Comparison of ENCODE assay signal across 11 cellular contexts in the genomic region with DNA sequence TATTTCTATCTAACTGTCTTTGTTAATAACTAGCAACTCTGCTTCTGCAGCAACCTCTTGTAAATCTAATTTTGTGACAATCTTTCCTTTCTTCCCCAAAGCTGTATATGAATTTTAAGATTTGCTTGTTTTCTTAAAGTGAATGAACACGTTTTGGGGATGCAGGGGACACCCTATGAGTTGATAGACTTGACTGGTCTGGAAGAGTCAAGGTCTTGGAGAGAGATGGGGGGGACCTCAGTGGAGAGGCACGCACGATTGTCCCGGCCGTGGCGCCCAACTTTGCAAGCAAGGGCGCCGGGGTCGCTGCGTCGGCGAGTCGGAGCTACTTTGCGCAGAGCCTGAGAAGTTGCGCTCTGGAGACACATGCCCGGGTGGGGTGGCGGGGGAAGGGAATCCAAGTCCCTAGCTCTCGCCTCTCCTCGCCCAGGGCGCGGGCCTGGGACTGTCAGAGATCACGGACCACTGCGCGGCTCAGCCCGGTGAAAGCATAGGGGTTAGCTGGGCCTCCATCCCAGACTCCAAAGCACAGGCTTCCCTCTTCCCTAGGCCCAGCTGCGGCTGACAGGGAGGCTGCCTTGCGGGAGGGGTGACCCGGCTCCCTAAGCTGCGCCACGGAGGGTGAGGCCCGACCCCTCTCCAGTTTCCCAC. TPM values are rescaled to one million over a fixed set of nuclear protein-coding genes. Genes with fewer than 3 reads are reported as not detected.
A peak's percentile ranks its signal among the peaks of the same experiment; 100 is the strongest.
DNase-seq lines count a peak whose midpoint lies in the region; ATAC-seq and TF ChIP-seq lines count a peak whose summit lies in the region.
"Had no signal": no experiment of that assay in that cellular context is flagged by ENCODE, and none has a peak within 500 bp of the region (broad histone marks: within the 10 kb centered on the region; RNA-seq: fewer than 3 reads in every experiment).

No MANE protein-coding gene starts in this region.

- no peaks in the 10 kb centered on the region for H3K36me3 ChIP-seq in iPS-15b (ENCODE audit: control insufficient read depth, insufficient read depth, low read length)

- peak overlapping the region; percentile 90 for H3K4me3 ChIP-seq in iPS-15b (ENCODE audit: low read depth, low read length)

- H3K4me3 Mint-ChIP-seq in WTC11: peak overlapping the region; percentile 80
- peak overlapping the region; percentile 33 to 42 for H3K4me3 Mint-ChIP-seq in stimulated activated naive B cell treated with anti-CD40 and anti-IgM and Interleukin-4, amounts not matched to agents 10 μg/mL and 1 μg/mL and 100 μg/mL, for 72 hours
- H3K4me3 Mint-ChIP-seq: activated naive CD8-positive, alpha-beta T cell; HFFc6 had no signal

- peaks cover 4% of the 10 kb centered on the region for H3K4me1 ChIP-seq in iPS-15b (ENCODE audit: control insufficient read depth, insufficient read depth, low read length)

- DNase-seq in NCI-H748 (lab: John Stamatoyannopoulos, UW; ENCODE audit: unreplicated experiment) (peak; percentile 49), NCI-H748 treated with DMSO at 0.1 percent for 48 hours (lab: John Stamatoyannopoulos, UW) (no peak), WTC11 (ENCODE audit: low spot score) (peak; percentile 41), GM10248 (ENCODE audit: extremely low spot score) (no peak), NCI-H446 treated with DMSO at 0.1 percent for 48 hours (lab: John Stamatoyannopoulos, UW) (no peak)
- DNase-seq in stimulated activated naive B cell treated with anti-CD40 and anti-IgM and Interleukin-4, amounts not matched to agents 10 μg/mL and 1 μg/mL and 100 μg/mL, for 72 hours: no peak
- DNase-seq in activated CD4-positive, alpha-beta T cell treated with anti-CD3 and anti-CD28 coated beads, Interleukin-2, amount 50 U/mL, for 4 hours: no peak
- DNase-seq: HFFc6, NCI-H1048 had no signal

- no peaks in the 10 kb centered on the region for H3K9me3 Mint-ChIP-seq in WTC11
- no peaks in the 10 kb centered on the region for H3K9me3 Mint-ChIP-seq in stimulated activated naive B cell treated with anti-CD40 and anti-IgM and Interleukin-4, amounts not matched to agents 10 μg/mL and 1 μg/mL and 100 μg/mL, for 72 hours
- H3K9me3 Mint-ChIP-seq: HFFc6 had no signal

- H3K27me3 ChIP-seq in iPS-15b (ENCODE audit: control insufficient read depth, insufficient read depth, low read length): peaks cover 54% of the 10 kb centered on the region

- no peak overlapping the region for H3K27ac Mint-ChIP-seq in WTC11
- no peak overlapping the region for H3K27ac Mint-ChIP-seq in stimulated activated naive B cell treated with anti-CD40 and anti-IgM and Interleukin-4, amounts not matched to agents 10 μg/mL and 1 μg/mL and 100 μg/mL, for 72 hours
- H3K27ac Mint-ChIP-seq: activated naive CD8-positive, alpha-beta T cell; HFFc6 had no signal

- H3K4me1 Mint-ChIP-seq in WTC11: peaks cover 28% of the 10 kb centered on the region
- H3K4me1 Mint-ChIP-seq in stimulated activated naive B cell treated with anti-CD40 and anti-IgM and Interleukin-4, amounts not matched to agents 10 μg/mL and 1 μg/mL and 100 μg/mL, for 72 hours: peaks cover 0 to 5% of the 10 kb centered on the region in 2 donors

- no peak overlapping the region for H3K9ac ChIP-seq in iPS-15b (ENCODE audit: low read depth, low read length)

- no peaks in the 10 kb centered on the region for H3K9me3 ChIP-seq in iPS-15b (ENCODE audit: control insufficient read depth, insufficient read depth, low read length)

- CTCF ChIA-PET in WTC11 (lab: Charles Lee): interaction anchor here (0.5 to 6.3 kb wide), 15 partner anchors 18 to 184 kb away, joined by 3 to 56 read pairs (median 4); partner anchors contain the start of genes KCNJ11 and OTOG
- CTCF ChIA-PET in GM10248 (lab: Yijun Ruan, JAX): interaction anchor here (0.9 to 1.1 kb wide), 2 partner anchors 31 to 92 kb away, joined by 3 to 4 read pairs; no protein-coding TSS in a partner anchor

- TF ChIP-seq CTCF in WTC11 (IDR thresholded peaks at IDR 0.05): no peak
- no peak for TF ChIP-seq CTCF in GM10248 (IDR thresholded peaks at IDR 0.05; ENCODE audit: control extremely low read depth, extremely low read depth, low read depth, missing control alignments)

- peak; percentile 6 for ATAC-seq in WTC11
- no peak for ATAC-seq in stimulated activated naive B cell treated with anti-CD40 and anti-IgM and Interleukin-4, amounts not matched to agents 10 μg/mL and 1 μg/mL and 100 μg/mL, for 72 hours (replicated peaks)

- peaks cover 62% of the 10 kb centered on the region for H3K27me3 Mint-ChIP-seq in WTC11 (ENCODE audit: low read depth)
- H3K27me3 Mint-ChIP-seq in stimulated activated naive B cell treated with anti-CD40 and anti-IgM and Interleukin-4, amounts not matched to agents 10 μg/mL and 1 μg/mL and 100 μg/mL, for 72 hours: peaks cover 62 to 81% of the 10 kb centered on the region in 2 donors

- POLR2A ChIA-PET in WTC11 (lab: Charles Lee) (interaction anchor here (0.7 kb wide), 1 partner anchor 18 kb away, joined by 3 read pairs; no protein-coding TSS in a partner anchor), GM10248 (lab: Yijun Ruan, JAX) (no interaction called here)

- no peaks in the 10 kb centered on the region for H3K36me3 Mint-ChIP-seq in WTC11
- H3K36me3 Mint-ChIP-seq in stimulated activated naive B cell treated with anti-CD40 and anti-IgM and Interleukin-4, amounts not matched to agents 10 μg/mL and 1 μg/mL and 100 μg/mL, for 72 hours: no peaks in the 10 kb centered on the region
- H3K36me3 Mint-ChIP-seq: activated naive CD8-positive, alpha-beta T cell had no signal

TF ChIP-seq in WTC11, 78 proteins besides CTCF, POLR2A, EP300 and RAD21:
- TF ChIP-seq CREB1 (CRISPR knock-in tag; IDR thresholded peaks at IDR 0.05) (no peak), SMAD3 (CRISPR knock-in tag; IDR thresholded peaks at IDR 0.05; ENCODE audit: borderline replicate concordance) (no peak), USF1 (CRISPR knock-in tag; IDR thresholded peaks at IDR 0.05) (no peak), FOXK1 (CRISPR knock-in tag; IDR thresholded peaks at IDR 0.05) (no peak; the same call in 1 of the 2 replicates), CBFB (CRISPR knock-in tag; IDR thresholded peaks at IDR 0.05; ENCODE audit: low read depth) (no peak), ZNF423 (CRISPR knock-in tag; IDR thresholded peaks at IDR 0.05) (no peak), EMX1 (CRISPR knock-in tag; IDR thresholded peaks at IDR 0.05) (no peak)
- TF ChIP-seq, protein P1, sequence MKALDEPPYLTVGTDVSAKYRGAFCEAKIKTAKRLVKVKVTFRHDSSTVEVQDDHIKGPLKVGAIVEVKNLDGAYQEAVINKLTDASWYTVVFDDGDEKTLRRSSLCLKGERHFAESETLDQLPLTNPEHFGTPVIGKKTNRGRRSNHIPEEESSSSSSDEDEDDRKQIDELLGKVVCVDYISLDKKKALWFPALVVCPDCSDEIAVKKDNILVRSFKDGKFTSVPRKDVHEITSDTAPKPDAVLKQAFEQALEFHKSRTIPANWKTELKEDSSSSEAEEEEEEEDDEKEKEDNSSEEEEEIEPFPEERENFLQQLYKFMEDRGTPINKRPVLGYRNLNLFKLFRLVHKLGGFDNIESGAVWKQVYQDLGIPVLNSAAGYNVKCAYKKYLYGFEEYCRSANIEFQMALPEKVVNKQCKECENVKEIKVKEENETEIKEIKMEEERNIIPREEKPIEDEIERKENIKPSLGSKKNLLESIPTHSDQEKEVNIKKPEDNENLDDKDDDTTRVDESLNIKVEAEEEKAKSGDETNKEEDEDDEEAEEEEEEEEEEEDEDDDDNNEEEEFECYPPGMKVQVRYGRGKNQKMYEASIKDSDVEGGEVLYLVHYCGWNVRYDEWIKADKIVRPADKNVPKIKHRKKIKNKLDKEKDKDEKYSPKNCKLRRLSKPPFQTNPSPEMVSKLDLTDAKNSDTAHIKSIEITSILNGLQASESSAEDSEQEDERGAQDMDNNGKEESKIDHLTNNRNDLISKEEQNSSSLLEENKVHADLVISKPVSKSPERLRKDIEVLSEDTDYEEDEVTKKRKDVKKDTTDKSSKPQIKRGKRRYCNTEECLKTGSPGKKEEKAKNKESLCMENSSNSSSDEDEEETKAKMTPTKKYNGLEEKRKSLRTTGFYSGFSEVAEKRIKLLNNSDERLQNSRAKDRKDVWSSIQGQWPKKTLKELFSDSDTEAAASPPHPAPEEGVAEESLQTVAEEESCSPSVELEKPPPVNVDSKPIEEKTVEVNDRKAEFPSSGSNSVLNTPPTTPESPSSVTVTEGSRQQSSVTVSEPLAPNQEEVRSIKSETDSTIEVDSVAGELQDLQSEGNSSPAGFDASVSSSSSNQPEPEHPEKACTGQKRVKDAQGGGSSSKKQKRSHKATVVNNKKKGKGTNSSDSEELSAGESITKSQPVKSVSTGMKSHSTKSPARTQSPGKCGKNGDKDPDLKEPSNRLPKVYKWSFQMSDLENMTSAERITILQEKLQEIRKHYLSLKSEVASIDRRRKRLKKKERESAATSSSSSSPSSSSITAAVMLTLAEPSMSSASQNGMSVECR (CRISPR knock-in tag; IDR thresholded peaks at IDR 0.05; ENCODE audit: borderline replicate concordance): no peak

RNA-seq across cellular contexts. Expression of gene ABCC8, which starts 0.9 kb away (rescaled TPM):
- 3.9 to 7.3 TPM (median 4.1 TPM) in 3 replicates for total RNA-seq in WTC11 (2021)
- total RNA-seq: HFFc6 had no signal

Comparison
In these comparisons a context has a peak if more than half of its experiments do, and no peak if none do; other contexts are left out.
1. DNase-seq: peak in NCI-H748 (single experiment) and WTC11 (single experiment); none in NCI-H748 treated with DMSO at 0.1 percent for 48 hours (single experiment), stimulated activated naive B cell treated with anti-CD40 and anti-IgM and Interleukin-4, amounts not matched to agents 10 μg/mL and 1 μg/mL and 100 μg/mL, for 72 hours (single experiment), GM10248 (single experiment), activated CD4-positive, alpha-beta T cell treated with anti-CD3 and anti-CD28 coated beads, Interleukin-2, amount 50 U/mL, for 4 hours (0 of 2) and NCI-H446 treated with DMSO at 0.1 percent for 48 hours (single experiment).